ENCODE assay signal across 2 cellular contexts in genomic region chr11:61782841-61783240, GRCh38.
TF ChIP-seq lines count a peak whose summit lies in the region.

No MANE protein-coding gene starts in this region.

TF ChIP-seq in SK-N-SH, 30 proteins besides CTCF, POLR2A, EP300 and RAD21 (continued from another document):
- TF ChIP-seq, protein P1, sequence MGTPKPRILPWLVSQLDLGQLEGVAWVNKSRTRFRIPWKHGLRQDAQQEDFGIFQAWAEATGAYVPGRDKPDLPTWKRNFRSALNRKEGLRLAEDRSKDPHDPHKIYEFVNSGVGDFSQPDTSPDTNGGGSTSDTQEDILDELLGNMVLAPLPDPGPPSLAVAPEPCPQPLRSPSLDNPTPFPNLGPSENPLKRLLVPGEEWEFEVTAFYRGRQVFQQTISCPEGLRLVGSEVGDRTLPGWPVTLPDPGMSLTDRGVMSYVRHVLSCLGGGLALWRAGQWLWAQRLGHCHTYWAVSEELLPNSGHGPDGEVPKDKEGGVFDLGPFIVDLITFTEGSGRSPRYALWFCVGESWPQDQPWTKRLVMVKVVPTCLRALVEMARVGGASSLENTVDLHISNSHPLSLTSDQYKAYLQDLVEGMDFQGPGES (IDR thresholded peaks at IDR 0.05; ENCODE audit: low read depth, low read length) = no peak
- TF ChIP-seq CHD2 (IDR thresholded peaks at IDR 0.05; ENCODE audit: low read length, partially characterized antibody) (no peak), FOXM1 (IDR thresholded peaks at IDR 0.05; ENCODE audit: low read depth) (no peak)

TF ChIP-seq in SK-N-SH treated with all-trans-retinoic acid at 6 μM for 48 hours, 23 proteins besides CTCF, POLR2A, EP300 and RAD21 (continued from another document):
- TF ChIP-seq PATZ1 (CRISPR knock-in tag; IDR thresholded peaks at IDR 0.05; ENCODE audit: borderline replicate concordance) = no peak
- no peak for TF ChIP-seq ZNF565 (CRISPR knock-in tag; conservative IDR thresholded peaks at IDR 0.05; ENCODE audit: low read depth)
- TF ChIP-seq OSR1 (CRISPR knock-in tag; IDR thresholded peaks at IDR 0.05) = no peak
TF ChIP-seq in SK-N-SH treated with all-trans-retinoic acid at 6 μM for 48 hours: peak in this region for 0.
